ENCODE assay signal across 18 cellular contexts in genomic region chr15:73915085-73915484, GRCh38. TPM values are rescaled to one million over a fixed set of nuclear protein-coding genes. Genes with fewer than 3 reads are reported as not detected.
"Had no signal": no experiment of that assay in that cellular context is flagged by ENCODE, and none has a peak within 500 bp of the region (broad histone marks: within the 10 kb centered on the region; RNA-seq: fewer than 3 reads in every experiment).

No MANE protein-coding gene starts in this region.

- H3K27ac ChIP-seq: esophagus squamous epithelium, left lung, pancreas, sigmoid colon, spleen had no signal

- H3K27me3 ChIP-seq: esophagus squamous epithelium, pancreas, sigmoid colon had no signal

- H3K27ac Mint-ChIP-seq: activated B cell treated with CpG ODN at 0.5 μM for 24 hours; activated naive CD4-positive, alpha-beta T cell treated with anti-CD3 and anti-CD28 coated beads, Interleukin-2, amount 10 ng/mL, durations not matched to agents 7 days and 5 days; activated T-helper 2 cell treated with anti-CD3 and anti-CD28 coated beads, Interferon-gamma antibody, Interleukin-2, Interleukin-4, amounts not matched to agents 10 μg/mL and 5 μg/mL and 100 μg/mL, durations not matched to agents 14 hours and 24 hours and 36 hours; stimulated activated naive CD8-positive, alpha-beta T cell treated with anti-CD3 and anti-CD28 coated beads, Interleukin-15, amount 100 ng/mL, for 72 hours had no signal

- H3K36me3 ChIP-seq: esophagus squamous epithelium, left lung, pancreas, sigmoid colon had no signal

- H3K9me3 ChIP-seq: esophagus squamous epithelium, pancreas, sigmoid colon had no signal

- DNase-seq: activated B cell treated with CpG ODN at 0.5 μM for 24 hours; activated CD4-positive, alpha-beta T cell treated with anti-CD3 and anti-CD28 coated beads, Interleukin-2, amount 10 ng/mL, durations not matched to agents 24 days and 14 days; activated naive CD4-positive, alpha-beta T cell treated with anti-CD3 and anti-CD28 coated beads, Interleukin-2, amount 10 ng/mL, durations not matched to agents 7 days and 5 days; esophagus squamous epithelium; hippocampal formation; kidney; left lung; mammary epithelial cell; pancreas; sigmoid colon; stimulated activated naive CD8-positive, alpha-beta T cell treated with anti-CD3 and anti-CD28 coated beads, Interleukin-15, amount 100 ng/mL, for 72 hours had no signal

- H3K4me3 ChIP-seq: esophagus squamous epithelium, left lung, pancreas, sigmoid colon, spleen had no signal

- H3K4me1 ChIP-seq: esophagus squamous epithelium, pancreas, sigmoid colon had no signal

- H3K27me3 Mint-ChIP-seq: activated CD4-positive, alpha-beta T cell treated with anti-CD3 and anti-CD28 coated beads, Interleukin-2, amount 10 ng/mL, durations not matched to agents 24 days and 14 days; stimulated activated naive CD8-positive, alpha-beta T cell treated with anti-CD3 and anti-CD28 coated beads, Interleukin-15, amount 100 ng/mL, for 72 hours had no signal

- ATAC-seq: left lung; pancreas; stimulated activated naive CD8-positive, alpha-beta T cell treated with anti-CD3 and anti-CD28 coated beads, Interleukin-15, amount 100 ng/mL, for 72 hours had no signal

- H3K4me3 Mint-ChIP-seq: activated B cell treated with CpG ODN at 0.5 μM for 24 hours had no signal

RNA-seq across cellular contexts. Expression of gene TBC1D21, which starts 41.7 kb away (rescaled TPM):
- total RNA-seq: activated B cell treated with CpG ODN at 0.5 μM for 24 hours; activated CD4-positive, alpha-beta T cell treated with anti-CD3 and anti-CD28 coated beads, Interleukin-2, amount 10 ng/mL, durations not matched to agents 24 days and 14 days; activated T-helper 2 cell treated with anti-CD3 and anti-CD28 coated beads, Interferon-gamma antibody, Interleukin-2, Interleukin-4, amounts not matched to agents 10 μg/mL and 5 μg/mL and 100 μg/mL, durations not matched to agents 14 hours and 24 hours and 36 hours; cardiac septum; esophagus squamous epithelium; fibroblast of villous mesenchyme; kidney; left lung; mammary epithelial cell; pancreas; sigmoid colon; spleen; T-helper 2 cell treated with Interferon-gamma antibody and Interleukin-4, amounts not matched to agents 100 ng/mL and 5 ng/mL, for 36 hours; temporal lobe; ureter had no signal
